ENCODE assay signal across 8 cellular contexts in the genomic region with DNA sequence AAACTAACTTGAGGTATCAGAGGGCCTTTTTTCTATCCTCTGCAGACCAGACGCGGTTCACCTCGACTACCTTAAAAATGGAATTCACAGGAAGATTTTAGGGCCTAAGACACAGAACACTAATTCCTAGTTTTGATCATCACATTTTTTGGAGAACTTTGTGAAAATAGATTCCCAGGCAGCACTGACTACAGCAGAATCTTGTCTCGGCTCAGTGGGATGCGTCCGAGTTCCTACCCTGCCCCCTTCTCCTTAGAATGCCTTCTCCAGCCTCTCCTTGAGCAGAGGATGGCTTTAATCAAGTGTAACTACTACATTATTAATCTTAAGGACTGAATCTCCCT. TPM values are rescaled to one million over a fixed set of nuclear protein-coding genes. Genes with fewer than 3 reads are reported as not detected.
DNase-seq lines count a peak whose midpoint lies in the region; ATAC-seq and TF ChIP-seq lines count a peak whose summit lies in the region.

No MANE protein-coding gene starts in this region.

- H3K9me3 ChIP-seq in adrenal gland (replicated peaks in 1 of 3) (no peaks in the 10 kb centered on the region), left lung (peaks cover 0 to 3% of the 10 kb centered on the region in 2 donors), thymus (ENCODE audit: control insufficient read depth) (no peaks in the 10 kb centered on the region)

- TF ChIP-seq CTCF in adrenal gland (IDR thresholded peaks at IDR 0.05) (no peak), left lung (IDR thresholded peaks at IDR 0.05) (no peak)

- H3K4me1 Mint-ChIP-seq in activated CD4-positive, alpha-beta T cell treated with anti-CD3 and anti-CD28 coated beads, Interleukin-2, amount 10 ng/mL, durations not matched to agents 24 days and 14 days, result peaks cover 19% of the 10 kb centered on the region

- no peaks in the 10 kb centered on the region for H3K27me3 Mint-ChIP-seq in activated CD4-positive, alpha-beta T cell treated with anti-CD3 and anti-CD28 coated beads, Interleukin-2, amount 10 ng/mL, durations not matched to agents 24 days and 14 days

- no peaks in the 10 kb centered on the region for H3K27me3 ChIP-seq in adrenal gland
- no peaks in the 10 kb centered on the region for H3K27me3 ChIP-seq in left lung
- no peaks in the 10 kb centered on the region for H3K27me3 ChIP-seq in thymus (ENCODE audit: control insufficient read depth, insufficient read depth)

- H3K4me3 Mint-ChIP-seq in activated CD4-positive, alpha-beta T cell treated with anti-CD3 and anti-CD28 coated beads, Interleukin-2, amount 10 ng/mL, durations not matched to agents 24 days and 14 days, result peak overlapping the region; percentile 96

- no peaks in the 10 kb centered on the region for H3K9me3 Mint-ChIP-seq in activated CD4-positive, alpha-beta T cell treated with anti-CD3 and anti-CD28 coated beads, Interleukin-2, amount 10 ng/mL, durations not matched to agents 24 days and 14 days

- no peak for TF ChIP-seq POLR2A in adrenal gland (IDR thresholded peaks at IDR 0.05)

- intact Hi-C loops in activated CD4-positive, alpha-beta T cell treated with anti-CD3 and anti-CD28 coated beads, Interleukin-2, amount 10 ng/mL, durations not matched to agents 24 days and 14 days (cut with micrococcal nuclease), result loop anchor here (2.0 kb wide), 4 partner anchors 48 to 592 kb away; a partner anchor contains a TSS
- intact Hi-C loops in adrenal gland (cut with DNase I) (no loop called here), left lung (cut with DNase I) (no loop called here)

- WGBS in adrenal gland, 4 donors, result 47 to 55% (median 50%) methylated on average over 6 of the region's 6 CpGs
- WGBS in thymus, result 71% methylated on average over 6 of the region's 6 CpGs

- H3K27ac ChIP-seq in adrenal gland (peak overlapping the region; percentile 10 to 98 (median 92)), left lung (peak overlapping the region; percentile 98 to 99), thymus (ENCODE audit: low read depth) (peak overlapping the region; percentile 99)

- H3K4me1 ChIP-seq in adrenal gland (replicated peaks in 1 of 2), result peaks cover 0 to 4% of the 10 kb centered on the region in 2 donors
- peaks cover 0 to 15% of the 10 kb centered on the region in 2 donors for H3K4me1 ChIP-seq in left lung
- H3K4me1 ChIP-seq in thymus (ENCODE audit: control insufficient read depth, insufficient read depth, low read length), result no peaks in the 10 kb centered on the region

- no peak for ATAC-seq in left lung

- peaks cover 1% of the 10 kb centered on the region for H3K36me3 Mint-ChIP-seq in activated CD4-positive, alpha-beta T cell treated with anti-CD3 and anti-CD28 coated beads, Interleukin-2, amount 10 ng/mL, durations not matched to agents 24 days and 14 days (ENCODE audit: low read depth)

- H3K27ac Mint-ChIP-seq in activated CD4-positive, alpha-beta T cell treated with anti-CD3 and anti-CD28 coated beads, Interleukin-2, amount 10 ng/mL, durations not matched to agents 24 days and 14 days, result peak overlapping the region; percentile 98

- peak overlapping the region in 2 of 4 donors; percentile 55 to 91 for H3K4me3 ChIP-seq in adrenal gland
- peak overlapping the region; percentile 60 to 85 for H3K4me3 ChIP-seq in left lung
- H3K4me3 ChIP-seq in thymus (ENCODE audit: low read length), result peak overlapping the region; percentile 96

- H3K36me3 ChIP-seq in adrenal gland (replicated peaks in 1 of 2) (no peaks in the 10 kb centered on the region), left lung (no peaks in the 10 kb centered on the region), thymus (ENCODE audit: control insufficient read depth, insufficient read depth) (no peaks in the 10 kb centered on the region)

- no peak for DNase-seq in activated CD4-positive, alpha-beta T cell treated with anti-CD3 and anti-CD28 coated beads, Interleukin-2, amount 10 ng/mL, durations not matched to agents 24 days and 14 days
- no peak for DNase-seq in activated CD4-positive, alpha-beta T cell treated with anti-CD3 and anti-CD28 coated beads for 4 hours
- DNase-seq in adrenal gland (no peak), left lung (no peak), EL (no peak)
- no peak for DNase-seq in central memory CD4-positive, alpha-beta T cell
- no peak for DNase-seq in stimulated activated CD4-positive, alpha-beta T cell treated with anti-CD3 and anti-CD28 coated beads, Interleukin-12 subunit alpha, Interleukin-12 subunit beta, amount 100 ng/mL, for 4 hours

RNA-seq across cellular contexts. Expression of a gene that starts 0.4 kb away (rescaled TPM):
- 8.9 TPM in 1 of 2 replicates, not detected in the other for total RNA-seq in activated CD4-positive, alpha-beta T cell treated with anti-CD3 and anti-CD28 coated beads, Interleukin-2, amount 10 ng/mL, durations not matched to agents 24 days and 14 days
- 100 to 1,000 TPM in 1 of 8 donors, 10 to 100 TPM in 3, 1 to 10 TPM in 4; 1.4 to 200 (median 20.0) TPM for total RNA-seq in adrenal gland
- not detected for polyA plus RNA-seq in adrenal gland
- 1 to 10 TPM; 4.0 to 8.0 TPM for total RNA-seq in left lung
- not detected for polyA plus RNA-seq in thymus

RNA-seq across cellular contexts. Expression of a gene that starts 4.1 kb away (rescaled TPM):
- 0.85 and 1.1 TPM in 2 replicates for total RNA-seq in activated CD4-positive, alpha-beta T cell treated with anti-CD3 and anti-CD28 coated beads, Interleukin-2, amount 10 ng/mL, durations not matched to agents 24 days and 14 days
- total RNA-seq in adrenal gland (1 to 10 TPM; 1.1 to 4.2 (median 1.9) TPM), left lung (1 to 10 TPM; 2.1 to 2.6 TPM)
- polyA plus RNA-seq in adrenal gland (1 to 10 TPM in 1 of 3 donors, under 1 TPM in 2; 0.32 to 1.1 (median 0.37) TPM), thymus (1.5 TPM)

RNA-seq across cellular contexts. Expression of a gene that starts 7.9 kb away (rescaled TPM):
- total RNA-seq in activated CD4-positive, alpha-beta T cell treated with anti-CD3 and anti-CD28 coated beads, Interleukin-2, amount 10 ng/mL, durations not matched to agents 24 days and 14 days, result 15.9 and 17.2 TPM in 2 replicates
- total RNA-seq in adrenal gland, result 10 to 100 TPM in 5 of 8 donors, 1 to 10 TPM in 3; 6.8 to 16.7 (median 11.0) TPM
- polyA plus RNA-seq in adrenal gland, result 10 to 100 TPM in 1 of 3 donors, 1 to 10 TPM in 2; 6.1 to 14.8 (median 7.9) TPM
- total RNA-seq in left lung, result 10 to 100 TPM; 13.1 to 15.4 TPM
- polyA plus RNA-seq in thymus, result 15.4 TPM

RNA-seq across cellular contexts. Expression of a gene that starts 47.4 kb away (rescaled TPM):
- 0.09 and 0.21 TPM in 2 replicates for total RNA-seq in activated CD4-positive, alpha-beta T cell treated with anti-CD3 and anti-CD28 coated beads, Interleukin-2, amount 10 ng/mL, durations not matched to agents 24 days and 14 days
- total RNA-seq in adrenal gland (under 1 TPM in 1 of 8 donors, not detected in 7; 0.14 TPM), left lung (under 1 TPM; 0.12 to 0.18 TPM)
- polyA plus RNA-seq in adrenal gland (under 1 TPM in 2 of 3 donors, not detected in 1; 0.13 to 0.16 TPM), thymus (0.07 TPM)

RNA-seq across cellular contexts. Expression of a gene that starts 47.5 kb away (rescaled TPM):
- 4.7 and 5.8 TPM in 2 replicates for total RNA-seq in activated CD4-positive, alpha-beta T cell treated with anti-CD3 and anti-CD28 coated beads, Interleukin-2, amount 10 ng/mL, durations not matched to agents 24 days and 14 days
- total RNA-seq in adrenal gland, result 1 to 10 TPM in 5 of 8 donors, under 1 TPM in 3; 0.12 to 3.3 (median 1.9) TPM
- polyA plus RNA-seq in adrenal gland, result 1 to 10 TPM; 1.2 to 2.9 (median 2.1) TPM
- 1 to 10 TPM; 2.4 to 5.2 TPM for total RNA-seq in left lung
- polyA plus RNA-seq in thymus, result 2.6 TPM
